8 cellular contexts compared by ENCODE assay signal in genomic region chr5:68217476-68217984, GRCh38. TPM values are rescaled to one million over a fixed set of nuclear protein-coding genes. Genes with fewer than 3 reads are reported as not detected.
DNase-seq lines count a peak whose midpoint lies in the region; ATAC-seq and TF ChIP-seq lines count a peak whose summit lies in the region.

No MANE protein-coding gene starts in this region.

- peak overlapping the region; percentile 93 to 95 (median 94) for H3K27ac ChIP-seq in right lobe of liver
- peak overlapping the region; percentile 96 to 99 (median 99) for H3K27ac ChIP-seq in transverse colon

- no peak for TF ChIP-seq POLR2A in right lobe of liver (IDR thresholded peaks at IDR 0.05)
- no peak for TF ChIP-seq POLR2A in transverse colon (IDR thresholded peaks at IDR 0.05)

- WGBS in right lobe of liver (ENCODE audit: insufficient coverage, low coverage, low lambda C conversion rate, missing lambda C conversion rate): 3% methylated on average over 6 of the region's 6 CpGs
- WGBS in transverse colon (ENCODE audit: low coverage in 1 of 2), 2 donors: 13 to 14% methylated on average over 6 of the region's 6 CpGs

- H3K9me3 ChIP-seq in adipocyte (ENCODE audit: control insufficient read depth, low read length): no peaks in the 10 kb centered on the region
- H3K9me3 ChIP-seq in right lobe of liver: no peaks in the 10 kb centered on the region
- no peaks in the 10 kb centered on the region for H3K9me3 ChIP-seq in transverse colon

- H3K9ac ChIP-seq in adipocyte (ENCODE audit: low read length): peak overlapping the region; percentile 99

- no peak for ATAC-seq in activated T-cell treated with anti-CD3 and anti-CD28 coated beads, Interleukin-2, amount 50 U/mL, for 4 hours
- no peak for ATAC-seq in right lobe of liver
- ATAC-seq in GM19023 (IDR thresholded peaks at IDR 0.05; ENCODE audit: unreplicated experiment): no peak

- H3K4me3 ChIP-seq in adipocyte (ENCODE audit: low read length) (peak overlapping the region; percentile 90), right lobe of liver (peak overlapping the region; percentile 86 to 94 (median 90)), transverse colon (peak overlapping the region; percentile 72 to 89 (median 84))

- H3K27me3 ChIP-seq in adipocyte (replicated peaks; ENCODE audit: control insufficient read depth, insufficient read depth, low read length) (no peaks in the 10 kb centered on the region), right lobe of liver (no peaks in the 10 kb centered on the region), transverse colon (no peaks in the 10 kb centered on the region)

- no peaks in the 10 kb centered on the region for H3K9me3 Mint-ChIP-seq in activated T-cell treated with anti-CD3 and anti-CD28 coated beads, Interleukin-2, amount 50 U/mL, for 4 hours

- TF ChIP-seq EP300 in transverse colon (IDR thresholded peaks at IDR 0.05; ENCODE audit: low read depth): no peak

- intact Hi-C loops in right lobe of liver (cut with DNase I): no loop called here
- intact Hi-C loops in transverse colon (cut with DNase I; ENCODE audit: low total_unique reads): no loop called here

- in situ Hi-C loops in transverse colon (cut with MboI; ENCODE audit: low pct_ligation_motif_present in 1 of 4, low pct_unique_long_range_greater_than_20kb in 1 of 4, low sequenced_read_pairs in 3 of 4): no loop called here

- no peak for TF ChIP-seq CTCF in right lobe of liver (IDR thresholded peaks at IDR 0.05)
- no peak for TF ChIP-seq CTCF in transverse colon (IDR thresholded peaks at IDR 0.05)

- H3K27me3 Mint-ChIP-seq in activated T-cell treated with anti-CD3 and anti-CD28 coated beads, Interleukin-2, amount 50 U/mL, for 4 hours (ENCODE audit: low read depth): no peaks in the 10 kb centered on the region

- H3K4me1 Mint-ChIP-seq in activated T-cell treated with anti-CD3 and anti-CD28 coated beads, Interleukin-2, amount 50 U/mL, for 4 hours (ENCODE audit: low read depth): peaks cover 63% of the 10 kb centered on the region

- DNase-seq in activated T-cell treated with anti-CD3 and anti-CD28 coated beads, Interleukin-2, amount 50 U/mL, for 4 hours: no peak
- DNase-seq in activated T-cell treated with anti-CD3 and anti-CD28 coated beads, Interleukin-2, amount 50 U/mL, for 1 hour: no peak
- DNase-seq in adipocyte (ENCODE audit: low read depth): peak; percentile 38
- no peak for DNase-seq in right lobe of liver
- no peak for DNase-seq in transverse colon
- no peak for DNase-seq in AG08395 (ENCODE audit: low spot score)
- no peak for DNase-seq in activated effector memory CD4-positive, alpha-beta T cell treated with Interleukin-2 at 50 U/mL for 16 hours

- peak overlapping the region; percentile 91 for H3K4me3 Mint-ChIP-seq in activated T-cell treated with anti-CD3 and anti-CD28 coated beads, Interleukin-2, amount 50 U/mL, for 4 hours

- H3K36me3 ChIP-seq in adipocyte (ENCODE audit: control insufficient read depth, insufficient read depth, low read length, severe bottlenecking): peaks cover 8% of the 10 kb centered on the region
- H3K36me3 ChIP-seq in right lobe of liver: no peaks in the 10 kb centered on the region
- H3K36me3 ChIP-seq in transverse colon: no peaks in the 10 kb centered on the region

- peaks cover 10% of the 10 kb centered on the region for H3K36me3 Mint-ChIP-seq in activated T-cell treated with anti-CD3 and anti-CD28 coated beads, Interleukin-2, amount 50 U/mL, for 4 hours (ENCODE audit: insufficient read depth)

- H3K4me1 ChIP-seq in adipocyte (ENCODE audit: control insufficient read depth, insufficient read depth, low read length) (peaks cover 32% of the 10 kb centered on the region), right lobe of liver (peaks cover 0 to 49% (median 7%) of the 10 kb centered on the region in 4 donors), transverse colon (peaks cover 8 to 51% (median 36%) of the 10 kb centered on the region in 4 donors)

RNA-seq across cellular contexts. Expression of gene PIK3R1, which starts 2.0 kb away (rescaled TPM):
- 10 to 100 TPM; 21.1 to 23.6 (median 22.5) TPM for total RNA-seq in activated T-cell treated with anti-CD3 and anti-CD28 coated beads, Interleukin-2, amount 50 U/mL, for 4 hours
- total RNA-seq in right lobe of liver (100 to 1,000 TPM in 2 of 6 experiments, 10 to 100 TPM in 4; 36.3 to 173 (median 72.8) TPM), transverse colon (100 to 1,000 TPM in 1 of 4 donors, 10 to 100 TPM in 3; 44.9 to 222 (median 81.6) TPM)
